10 cellular contexts compared by ENCODE assay signal in the genomic region with DNA sequence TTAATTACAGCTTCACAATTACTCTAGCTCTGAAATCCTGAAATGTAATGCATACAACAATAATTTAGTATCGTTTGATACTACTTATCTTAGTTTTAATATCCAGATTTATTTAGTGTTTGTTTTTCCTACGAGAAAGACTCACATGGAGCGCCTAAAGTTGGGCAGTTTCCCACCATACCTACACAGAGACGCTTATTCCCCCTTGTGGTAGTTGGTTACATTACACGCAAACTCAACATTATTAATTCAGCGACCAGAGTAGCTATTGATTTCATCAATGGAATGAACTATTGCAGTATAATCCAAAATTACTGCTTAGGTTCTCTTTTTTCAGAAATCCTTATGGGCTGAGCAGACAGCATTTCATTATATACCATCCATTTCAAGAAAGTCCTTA.
DNase-seq lines count a peak whose midpoint lies in the region; ATAC-seq and TF ChIP-seq lines count a peak whose summit lies in the region.
"Had no signal": no experiment of that assay in that cellular context is flagged by ENCODE, and none has a peak within 500 bp of the region (broad histone marks: within the 10 kb centered on the region; RNA-seq: fewer than 3 reads in every experiment).

No MANE protein-coding gene starts in this region.

- H3K4me3 Mint-ChIP-seq in activated naive CD4-positive, alpha-beta T cell treated with anti-CD3 and anti-CD28 coated beads, Interleukin-2, amount 10 ng/mL, durations not matched to agents 7 days and 5 days, result no peak overlapping the region

- H3K4me2 ChIP-seq in Karpas-422 (ENCODE audit: low read depth, low read length, poor library complexity, severe bottlenecking), result no peak overlapping the region

- no peak overlapping the region for H3K9ac ChIP-seq in Karpas-422 (ENCODE audit: low read length)

- no peaks in the 10 kb centered on the region for H3K27me3 Mint-ChIP-seq in activated naive CD4-positive, alpha-beta T cell treated with anti-CD3 and anti-CD28 coated beads, Interleukin-2, amount 10 ng/mL, durations not matched to agents 7 days and 5 days

- no peaks in the 10 kb centered on the region for H3K4me1 Mint-ChIP-seq in activated naive CD4-positive, alpha-beta T cell treated with anti-CD3 and anti-CD28 coated beads, Interleukin-2, amount 10 ng/mL, durations not matched to agents 7 days and 5 days

- no peak overlapping the region for H3K27ac Mint-ChIP-seq in activated naive CD4-positive, alpha-beta T cell treated with anti-CD3 and anti-CD28 coated beads, Interleukin-2, amount 10 ng/mL, durations not matched to agents 7 days and 5 days

- TF ChIP-seq POLR2A in breast epithelium (IDR thresholded peaks at IDR 0.05) (no peak), sigmoid colon (IDR thresholded peaks at IDR 0.05) (no peak)

- CTCF ChIA-PET in activated naive CD4-positive, alpha-beta T cell treated with anti-CD3 and anti-CD28 coated beads, Interleukin-2, amount 10 ng/mL, durations not matched to agents 7 days and 5 days (lab: Charles Lee), result no interaction called here

- no peaks in the 10 kb centered on the region for H4K20me1 ChIP-seq in Karpas-422 (ENCODE audit: insufficient read depth, low read depth, low read length)

- H3K4me1 ChIP-seq in Karpas-422 (ENCODE audit: low read length) (peaks cover 12% of the 10 kb centered on the region), breast epithelium (no peaks in the 10 kb centered on the region), sigmoid colon (peaks cover 0 to 7% (median 0%) of the 10 kb centered on the region in 4 donors)
- H3K4me1 ChIP-seq: SJSA1 had no signal

- H3K9me3 ChIP-seq in Karpas-422 (ENCODE audit: low read length), result no peaks in the 10 kb centered on the region
- H3K9me3 ChIP-seq in breast epithelium, result no peaks in the 10 kb centered on the region
- H3K9me3 ChIP-seq in sigmoid colon, result no peaks in the 10 kb centered on the region
- H3K9me3 ChIP-seq: SJSA1 had no signal

- no peak overlapping the region for H3K27ac ChIP-seq in Karpas-422 (ENCODE audit: low read length)
- H3K27ac ChIP-seq in breast epithelium, result no peak overlapping the region
- no peak overlapping the region for H3K27ac ChIP-seq in sigmoid colon
- H3K27ac ChIP-seq: SJSA1 had no signal

- WGBS in sigmoid colon, 2 donors, result 68 to 74% methylated on average over 6 of the region's 6 CpGs

- DNase-seq in NCI-H2081 (lab: John Stamatoyannopoulos, UW), result peak; percentile 8 to 41
- DNase-seq in NCI-H2081 treated with DMSO at 0.1 percent for 48 hours (lab: John Stamatoyannopoulos, UW), result no peak
- peak; percentile 79 for DNase-seq in Karpas-422
- no peak for DNase-seq in breast epithelium (ENCODE audit: low spot score in 2 of 2)
- DNase-seq in sigmoid colon, result no peak
- no peak for DNase-seq in activated naive CD4-positive, alpha-beta T cell treated with anti-CD3 and anti-CD28 coated beads, Interleukin-2, amount 10 ng/mL, durations not matched to agents 7 days and 5 days

- no peaks in the 10 kb centered on the region for H3K36me3 ChIP-seq in Karpas-422 (ENCODE audit: insufficient read depth, low read length)
- H3K36me3 ChIP-seq in breast epithelium, result no peaks in the 10 kb centered on the region
- H3K36me3 ChIP-seq in sigmoid colon, result no peaks in the 10 kb centered on the region
- H3K36me3 ChIP-seq: SJSA1 had no signal

- intact Hi-C loops in breast epithelium (cut with DNase I; ENCODE audit: low total_unique reads), result no loop called here
- intact Hi-C loops in sigmoid colon (cut with DNase I), result no loop called here

- ATAC-seq in GM21723 (IDR thresholded peaks at IDR 0.05; ENCODE audit: unreplicated experiment) (no peak), GM19035 (IDR thresholded peaks at IDR 0.05; ENCODE audit: unreplicated experiment) (no peak)
- ATAC-seq: left lobe of liver had no signal

- H2AFZ ChIP-seq in Karpas-422 (ENCODE audit: low read length), result no peak overlapping the region

- TF ChIP-seq CTCF in breast epithelium (IDR thresholded peaks at IDR 0.05) (peak in 2 of 3 donors; percentile 9 to 10), sigmoid colon (IDR thresholded peaks at IDR 0.05) (peak in 3 of 4 experiments; percentile 13 to 54 (median 41))

- H3K27me3 ChIP-seq in Karpas-422 (ENCODE audit: low read length), result no peaks in the 10 kb centered on the region
- H3K27me3 ChIP-seq in breast epithelium, result no peaks in the 10 kb centered on the region
- H3K27me3 ChIP-seq in sigmoid colon, result no peaks in the 10 kb centered on the region
- H3K27me3 ChIP-seq: SJSA1 had no signal

- H3K79me2 ChIP-seq in Karpas-422 (ENCODE audit: low read length), result no peaks in the 10 kb centered on the region

- H3K9me3 Mint-ChIP-seq in activated naive CD4-positive, alpha-beta T cell treated with anti-CD3 and anti-CD28 coated beads, Interleukin-2, amount 10 ng/mL, durations not matched to agents 7 days and 5 days, result peaks cover 5% of the 10 kb centered on the region

- no peaks in the 10 kb centered on the region for H3K9me2 ChIP-seq in Karpas-422 (replicated peaks; ENCODE audit: insufficient read depth, low read length)

- no peak overlapping the region for H3K4me3 ChIP-seq in Karpas-422 (ENCODE audit: low read length)
- no peak overlapping the region for H3K4me3 ChIP-seq in breast epithelium
- H3K4me3 ChIP-seq in sigmoid colon, result no peak overlapping the region
- H3K4me3 ChIP-seq: SJSA1 had no signal

- TF ChIP-seq EP300 in sigmoid colon (IDR thresholded peaks at IDR 0.05), result no peak

- H3K36me3 Mint-ChIP-seq in activated naive CD4-positive, alpha-beta T cell treated with anti-CD3 and anti-CD28 coated beads, Interleukin-2, amount 10 ng/mL, durations not matched to agents 7 days and 5 days, result no peaks in the 10 kb centered on the region

Comparison
In these comparisons a context has a peak if more than half of its experiments do, and no peak if none do; other contexts are left out.
1. DNase-seq: peak in NCI-H2081 (2 of 2) and Karpas-422 (single experiment); none in NCI-H2081 treated with DMSO at 0.1 percent for 48 hours (single experiment), breast epithelium (0 of 2), sigmoid colon (single experiment) and activated naive CD4-positive, alpha-beta T cell treated with anti-CD3 and anti-CD28 coated beads, Interleukin-2, amount 10 ng/mL, durations not matched to agents 7 days and 5 days (single experiment).